20 cellular contexts compared by ENCODE assay signal in genomic region chr4:108465886-108466491, GRCh38.
DNase-seq lines count a peak whose midpoint lies in the region; ATAC-seq and TF ChIP-seq lines count a peak whose summit lies in the region.
"Had no signal": no experiment of that assay in that cellular context is flagged by ENCODE, and none has a peak within 500 bp of the region (broad histone marks: within the 10 kb centered on the region; RNA-seq: fewer than 3 reads in every experiment).

No MANE protein-coding gene starts in this region.

- peak; percentile 12 for DNase-seq in activated naive CD4-positive, alpha-beta T cell treated with anti-CD3 and anti-CD28 coated beads for 36 hours
- no peak for DNase-seq in activated naive CD4-positive, alpha-beta T cell treated with anti-CD3 and anti-CD28 coated beads, Interleukin-2, amount 50 U/mL, for 16 hours
- DNase-seq in activated naive CD4-positive, alpha-beta T cell treated with anti-CD3 and anti-CD28 coated beads, Interleukin-2, amount 50 U/mL, for 72 hours (ENCODE audit: low spot score in 2 of 2), result no peak
- DNase-seq in retinal pigment epithelial cell (ENCODE audit: low read depth), result peak; percentile 48
- DNase-seq in stimulated activated CD4-positive, alpha-beta T cell treated with anti-CD3 and anti-CD28 coated beads, Interleukin-2, amount 100 ng/mL, for 24 hours, result no peak
- DNase-seq in NCI-H510A (lab: John Stamatoyannopoulos, UW), result no peak
- no peak for DNase-seq in PC-3
- DNase-seq: anterior cingulate cortex, Caco-2, GM23248, islet precursor cell, naive B cell, NCI-H1048, NCI-H2171, NCI-H774, spleen, thyroid gland had no signal

- H3K4me3 Mint-ChIP-seq in activated naive CD4-positive, alpha-beta T cell treated with anti-CD3 and anti-CD28 coated beads for 36 hours, result peak overlapping the region; percentile 12
- H3K4me3 Mint-ChIP-seq: naive B cell, WTC11 had no signal

- no peaks in the 10 kb centered on the region for H3K9me3 Mint-ChIP-seq in activated naive CD4-positive, alpha-beta T cell treated with anti-CD3 and anti-CD28 coated beads for 36 hours
- H3K9me3 Mint-ChIP-seq in activated naive CD4-positive, alpha-beta T cell treated with anti-CD3 and anti-CD28 coated beads, Interleukin-2, amount 50 U/mL, for 72 hours, result peaks cover 0 to 6% of the 10 kb centered on the region in 2 donors
- H3K9me3 Mint-ChIP-seq: WTC11 had no signal

- no peaks in the 10 kb centered on the region for H4K20me1 ChIP-seq in PC-3 (ENCODE audit: low read length)

- H3F3A ChIP-seq in PC-3 (ENCODE audit: low read length, unreplicated experiment), result no peaks in the 10 kb centered on the region

- no peaks in the 10 kb centered on the region for H3K4me1 ChIP-seq in PC-3 (ENCODE audit: insufficient read depth, low read length)
- H3K4me1 ChIP-seq: Caco-2, spleen, thyroid gland had no signal

- CTCF ChIA-PET in activated naive CD4-positive, alpha-beta T cell treated with anti-CD3 and anti-CD28 coated beads for 36 hours (lab: Charles Lee), result interaction anchor here (0.6 to 1.0 kb wide), 3 partner anchors 10 to 435 kb away, joined by 3 read pairs; no protein-coding TSS in a partner anchor
- CTCF ChIA-PET in PC-3 (lab: Charles Lee), result no interaction called here

- H2AFZ ChIP-seq in PC-3 (ENCODE audit: low read length), result no peak overlapping the region
- H2AFZ ChIP-seq: GM23248, hepatocyte had no signal

- no peak overlapping the region for H3K27ac Mint-ChIP-seq in activated naive CD4-positive, alpha-beta T cell treated with anti-CD3 and anti-CD28 coated beads for 36 hours
- peak overlapping the region; percentile 0 to 88 for H3K27ac Mint-ChIP-seq in activated naive CD4-positive, alpha-beta T cell treated with anti-CD3 and anti-CD28 coated beads, Interleukin-2, amount 50 U/mL, for 72 hours
- H3K27ac Mint-ChIP-seq: WTC11 had no signal

- H3K4me1 Mint-ChIP-seq in activated naive CD4-positive, alpha-beta T cell treated with anti-CD3 and anti-CD28 coated beads for 36 hours (ENCODE audit: low read depth), result peaks cover 40% of the 10 kb centered on the region
- H3K4me1 Mint-ChIP-seq: naive B cell had no signal

- TF ChIP-seq CTCF in retinal pigment epithelial cell (conservative IDR thresholded peaks at IDR 0.05; ENCODE audit: low read depth, low read length), result no peak
- TF ChIP-seq CTCF in PC-3 (conservative IDR thresholded peaks at IDR 0.05; ENCODE audit: low read depth, low read length), result no peak

- POLR2A ChIA-PET in PC-3 (lab: Charles Lee; ENCODE audit: unreplicated experiment), result no interaction called here

- H3K9me3 ChIP-seq in KOPT-K1 (ENCODE audit: insufficient read depth, low read length, poor library complexity, severe bottlenecking) (no peaks in the 10 kb centered on the region), PC-3 (ENCODE audit: low read length) (no peaks in the 10 kb centered on the region)
- H3K9me3 ChIP-seq: Caco-2, spleen, thyroid gland had no signal

- no peaks in the 10 kb centered on the region for H3K27me3 Mint-ChIP-seq in activated naive CD4-positive, alpha-beta T cell treated with anti-CD3 and anti-CD28 coated beads for 36 hours (ENCODE audit: low read depth)
- H3K27me3 Mint-ChIP-seq: naive B cell had no signal

- no peak overlapping the region for H3K9ac ChIP-seq in PC-3 (ENCODE audit: low read length)
- H3K9ac ChIP-seq: GM23248 had no signal

- H3K36me3 ChIP-seq in KOPT-K1 (ENCODE audit: insufficient read depth, low read length) (no peaks in the 10 kb centered on the region), PC-3 (ENCODE audit: low read depth, low read length) (no peaks in the 10 kb centered on the region)
- H3K36me3 ChIP-seq: spleen, thyroid gland had no signal

- no peaks in the 10 kb centered on the region; the same call in 1 of the 2 replicates for H3K27me3 ChIP-seq in PC-3 (ENCODE audit: low read length)
- H3K27me3 ChIP-seq: hepatocyte, spleen, thyroid gland had no signal

- no peak for ATAC-seq in activated naive CD4-positive, alpha-beta T cell treated with anti-CD3 and anti-CD28 coated beads, Interleukin-2, amount 50 U/mL, for 72 hours
- no peak for ATAC-seq in PC-3
- ATAC-seq: WTC11 had no signal

- H3K27ac ChIP-seq in KOPT-K1 (ENCODE audit: low read depth, low read length, poor library complexity, severe bottlenecking) (peak overlapping the region; percentile 94), PC-3 (ENCODE audit: low read length) (no peak overlapping the region)
- H3K27ac ChIP-seq: GM23248, hepatocyte, spleen, thyroid gland had no signal

- H3K9me2 ChIP-seq in PC-3 (replicated peaks; ENCODE audit: low read length), result no peaks in the 10 kb centered on the region

- intact Hi-C loops in activated naive CD4-positive, alpha-beta T cell treated with anti-CD3 and anti-CD28 coated beads for 36 hours (cut with micrococcal nuclease), result loop anchor here (2.0 kb wide), 2 partner anchors 111 to 297 kb away; partner anchors contain the start of gene LEF1
- intact Hi-C loops in PC-3 (cut with micrococcal nuclease), result no loop called here

- H3K79me2 ChIP-seq in PC-3 (ENCODE audit: low read length), result no peaks in the 10 kb centered on the region
- H3K79me2 ChIP-seq: hepatocyte had no signal

- no peak overlapping the region for H3K4me2 ChIP-seq in PC-3 (ENCODE audit: low read length)
- H3K4me2 ChIP-seq: hepatocyte had no signal

- no peaks in the 10 kb centered on the region for H3K36me3 Mint-ChIP-seq in activated naive CD4-positive, alpha-beta T cell treated with anti-CD3 and anti-CD28 coated beads for 36 hours (ENCODE audit: low read depth)
- no peaks in the 10 kb centered on the region for H3K36me3 Mint-ChIP-seq in activated naive CD4-positive, alpha-beta T cell treated with anti-CD3 and anti-CD28 coated beads, Interleukin-2, amount 50 U/mL, for 72 hours
- H3K36me3 Mint-ChIP-seq: naive B cell, WTC11 had no signal

- no TSS peak for BruUV-seq in PC-3 (replicated peaks; lab: Mats Ljungman, UMichigan)

- H3K4me3 ChIP-seq in retinal pigment epithelial cell (ENCODE audit: low read length) (no peak overlapping the region), PC-3 (ENCODE audit: low read length) (no peak overlapping the region)
- H3K4me3 ChIP-seq: GM23248, hepatocyte, spleen, thyroid gland had no signal

Comparison
In these comparisons a context has a peak if more than half of its experiments do, and no peak if none do; other contexts are left out.
1. DNase-seq: peak in activated naive CD4-positive, alpha-beta T cell treated with anti-CD3 and anti-CD28 coated beads for 36 hours (single experiment) and retinal pigment epithelial cell (single experiment); none in activated naive CD4-positive, alpha-beta T cell treated with anti-CD3 and anti-CD28 coated beads, Interleukin-2, amount 50 U/mL, for 16 hours (single experiment), activated naive CD4-positive, alpha-beta T cell treated with anti-CD3 and anti-CD28 coated beads, Interleukin-2, amount 50 U/mL, for 72 hours (0 of 2), stimulated activated CD4-positive, alpha-beta T cell treated with anti-CD3 and anti-CD28 coated beads, Interleukin-2, amount 100 ng/mL, for 24 hours (0 of 2), NCI-H510A (single experiment) and PC-3 (single experiment).